ENCODE assay signal across 16 cellular contexts in genomic region chr18:46360102-46360699, GRCh38.
DNase-seq lines count a peak whose midpoint lies in the region; ATAC-seq, FAIRE-seq and TF ChIP-seq lines count a peak whose summit lies in the region.
"Had no signal": no experiment of that assay in that cellular context is flagged by ENCODE, and none has a peak within 500 bp of the region (broad histone marks: within the 10 kb centered on the region; RNA-seq: fewer than 3 reads in every experiment).

No MANE protein-coding gene starts in this region.

- no peak overlapping the region for H3K9ac ChIP-seq in HepG2 (ENCODE audit: insufficient read depth, low read depth, low read length)

- TF ChIP-seq POLR2A in HepG2 (IDR thresholded peaks at IDR 0.05; ENCODE audit: insufficient read depth in 1 of 2, low read depth in 2 of 2, low read length in 2 of 2) = no peak
- no peak for TF ChIP-seq POLR2A in right lobe of liver (IDR thresholded peaks at IDR 0.05)
- no peak for TF ChIP-seq POLR2A in thyroid gland (IDR thresholded peaks at IDR 0.05)

- intact Hi-C loops in HepG2 (cut with micrococcal nuclease; ENCODE audit: unreplicated experiment) (no loop called here), right lobe of liver (cut with DNase I) (no loop called here), thyroid gland (cut with DNase I) (no loop called here), upper lobe of right lung (cut with DNase I) (no loop called here)

- H3K36me3 ChIP-seq in HepG2 (replicated peaks in 1 of 2; ENCODE audit: control insufficient read depth in 1 of 2, insufficient read depth in 2 of 2, low read length in 2 of 2) (no peaks in the 10 kb centered on the region), right lobe of liver (no peaks in the 10 kb centered on the region), thyroid gland (no peaks in the 10 kb centered on the region), upper lobe of right lung (no peaks in the 10 kb centered on the region)

- peaks cover 2 to 10% of the 10 kb centered on the region in 2 experiments; a peak in 2 of 5 replicates for H3K27me3 ChIP-seq in HepG2 (ENCODE audit: control insufficient read depth in 1 of 2, insufficient read depth in 2 of 2, low read length in 2 of 2)
- H3K27me3 ChIP-seq in right lobe of liver = no peaks in the 10 kb centered on the region
- no peaks in the 10 kb centered on the region for H3K27me3 ChIP-seq in thyroid gland
- no peaks in the 10 kb centered on the region for H3K27me3 ChIP-seq in upper lobe of right lung
- H3K27me3 ChIP-seq: BLaER1 treated with 17β-estradiol and CSF1 and Interleukin-3, amounts not matched to agents 10 nM and 100 nM had no signal

- no peak overlapping the region for H3K27ac ChIP-seq in HepG2 (ENCODE audit: extremely low read length, insufficient read depth, low read length)
- H3K27ac ChIP-seq in right lobe of liver = no peak overlapping the region
- H3K27ac ChIP-seq in RWPE1 = 0 out of 2 replicates have a peak overlapping the region, but pooled peaks have one; percentile 20
- H3K27ac ChIP-seq in thyroid gland = peak overlapping the region; percentile 79 to 99 (median 95)
- H3K27ac ChIP-seq in upper lobe of right lung = no peak overlapping the region

- in situ Hi-C loops in HepG2 (cut with HindIII; ENCODE audit: extremely low pct_ligation_motif_present, low pct_unique_long_range_greater_than_20kb) = no loop called here

- H3K4me3 ChIP-seq in HepG2 (replicated peaks in 1 of 3; ENCODE audit: insufficient read depth in 1 of 3, low read depth in 2 of 3, low read length in 3 of 3) (no peak overlapping the region), right lobe of liver (no peak overlapping the region), thyroid gland (replicated peaks in 1 of 3) (no peak overlapping the region), upper lobe of right lung (no peak overlapping the region)
- H3K4me3 ChIP-seq: GM12878 had no signal

- WGBS in HepG2 (ENCODE audit: low lambda C conversion rate) = 8% methylated on average over 2 of the region's 4 CpGs
- WGBS in right lobe of liver (ENCODE audit: insufficient coverage, low coverage, low lambda C conversion rate, missing lambda C conversion rate) = 83% methylated on average over 1 of the region's 4 CpGs
- WGBS in thyroid gland, 2 donors = 75 to 79% methylated on average over 3 to 4 of the region's 4 CpGs

- H3K4me1 ChIP-seq in HepG2 (ENCODE audit: insufficient read depth, low read length) = no peaks in the 10 kb centered on the region
- H3K4me1 ChIP-seq in right lobe of liver = peaks cover 0 to 11% (median 0%) of the 10 kb centered on the region in 4 donors
- peaks cover 34 to 35% of the 10 kb centered on the region in 2 donors for H3K4me1 ChIP-seq in thyroid gland
- no peaks in the 10 kb centered on the region for H3K4me1 ChIP-seq in upper lobe of right lung

- TF ChIP-seq EP300 in HepG2 (IDR thresholded peaks at IDR 0.05; ENCODE audit: low read depth in 2 of 2, low read length in 2 of 2) = no peak
- TF ChIP-seq EP300 in HepG2 (CRISPR knock-in tag; IDR thresholded peaks at IDR 0.05; ENCODE audit: borderline replicate concordance) = no peak

- no peaks in the 10 kb centered on the region for H3K9me3 Mint-ChIP-seq in activated naive CD4-positive, alpha-beta T cell treated with anti-CD3 and anti-CD28 coated beads, Interleukin-2, amount 10 ng/mL, durations not matched to agents 7 days and 5 days

- no peak for TF ChIP-seq RAD21 in HepG2 (CRISPR knock-in tag; IDR thresholded peaks at IDR 0.05)

- H3K36me3 Mint-ChIP-seq in activated naive CD4-positive, alpha-beta T cell treated with anti-CD3 and anti-CD28 coated beads, Interleukin-2, amount 10 ng/mL, durations not matched to agents 7 days and 5 days = no peaks in the 10 kb centered on the region
- H3K36me3 Mint-ChIP-seq: CD4-positive, CD25-positive, alpha-beta regulatory T cell had no signal

- POLR2A ChIA-PET in HepG2 (lab: Yijun Ruan, JAX) (no interaction called here), RWPE1 (lab: Yijun Ruan, JAX; ENCODE audit: low non-redundant PET) (no interaction called here)

- no peaks in the 10 kb centered on the region for H3K9me3 ChIP-seq in HepG2 (ENCODE audit: low read length)
- H3K9me3 ChIP-seq in right lobe of liver = no peaks in the 10 kb centered on the region
- H3K9me3 ChIP-seq in thyroid gland = no peaks in the 10 kb centered on the region
- H3K9me3 ChIP-seq in upper lobe of right lung = no peaks in the 10 kb centered on the region

- DNase-seq in HepG2 (ENCODE audit: low spot score) = no peak
- DNase-seq in right lobe of liver = no peak
- no peak for DNase-seq in RWPE1 (ENCODE audit: low spot score)
- peak; percentile 24 for DNase-seq in iPS-NIHi11 (ENCODE audit: low spot score)
- DNase-seq in thyroid gland = peak in 1 of 2 donors; percentile 17
- no peak for DNase-seq in MV-4-11 (lab: John Stamatoyannopoulos, UW)
- no peak for DNase-seq in activated naive CD4-positive, alpha-beta T cell treated with anti-CD3 and anti-CD28 coated beads, Interleukin-2, amount 10 ng/mL, durations not matched to agents 7 days and 5 days
- DNase-seq in upper lobe of right lung = no peak
- DNase-seq: ACHN; Calu3; CD4-positive, CD25-positive, alpha-beta regulatory T cell; DMS 273 treated with DMSO at 0.1 percent for 48 hours had no signal

- BruUV-seq in HepG2 (replicated peaks; lab: Mats Ljungman, UMichigan) = no TSS peak

- CTCF ChIA-PET in HepG2 (lab: Yijun Ruan, JAX; ENCODE audit: low intra/inter-chr PET ratio, low total read pairs) = no interaction called here
- CTCF ChIA-PET in RWPE1 (lab: Yijun Ruan, JAX) = no interaction called here
- CTCF ChIA-PET in activated naive CD4-positive, alpha-beta T cell treated with anti-CD3 and anti-CD28 coated beads, Interleukin-2, amount 10 ng/mL, durations not matched to agents 7 days and 5 days (lab: Charles Lee) = no interaction called here

- no peak overlapping the region for H3K4me2 ChIP-seq in HepG2 (ENCODE audit: low read depth, low read length)

- no peak overlapping the region for H3K4me3 Mint-ChIP-seq in activated naive CD4-positive, alpha-beta T cell treated with anti-CD3 and anti-CD28 coated beads, Interleukin-2, amount 10 ng/mL, durations not matched to agents 7 days and 5 days
- H3K4me3 Mint-ChIP-seq: CD4-positive, CD25-positive, alpha-beta regulatory T cell had no signal

- no peaks in the 10 kb centered on the region for H3K79me2 ChIP-seq in HepG2 (ENCODE audit: insufficient read depth, low read length)

- peaks cover 17% of the 10 kb centered on the region for H3K27me3 Mint-ChIP-seq in activated naive CD4-positive, alpha-beta T cell treated with anti-CD3 and anti-CD28 coated beads, Interleukin-2, amount 10 ng/mL, durations not matched to agents 7 days and 5 days
- H3K27me3 Mint-ChIP-seq: CD4-positive, CD25-positive, alpha-beta regulatory T cell had no signal

- ATAC-seq in HepG2 (no peak), right lobe of liver (no peak), upper lobe of right lung (no peak)
- ATAC-seq: GM12878 had no signal

- no peaks in the 10 kb centered on the region for H3K4me1 Mint-ChIP-seq in activated naive CD4-positive, alpha-beta T cell treated with anti-CD3 and anti-CD28 coated beads, Interleukin-2, amount 10 ng/mL, durations not matched to agents 7 days and 5 days
- H3K4me1 Mint-ChIP-seq: CD4-positive, CD25-positive, alpha-beta regulatory T cell had no signal

- TF ChIP-seq CTCF in HepG2 (CRISPR knock-in tag; IDR thresholded peaks at IDR 0.05) (no peak), right lobe of liver (IDR thresholded peaks at IDR 0.05) (no peak), RWPE1 (conservative IDR thresholded peaks at IDR 0.05; ENCODE audit: low read depth) (no peak), thyroid gland (IDR thresholded peaks at IDR 0.05) (no peak), upper lobe of right lung (IDR thresholded peaks at IDR 0.05) (no peak)

- H4K20me1 ChIP-seq in HepG2 (ENCODE audit: insufficient read depth, low read length) = no peaks in the 10 kb centered on the region

- FAIRE-seq in HepG2 (lab: Jason Lieb, UNC) = no peak
- FAIRE-seq: GM12878, GM18507, H54 had no signal

- H3K27ac Mint-ChIP-seq in activated naive CD4-positive, alpha-beta T cell treated with anti-CD3 and anti-CD28 coated beads, Interleukin-2, amount 10 ng/mL, durations not matched to agents 7 days and 5 days = no peak overlapping the region

- no peak overlapping the region for H2AFZ ChIP-seq in HepG2 (ENCODE audit: low read length)

TF ChIP-seq in HepG2, 621 proteins besides CTCF, POLR2A, EP300 and RAD21:
- TF ChIP-seq ZNF263 (CRISPR knock-in tag; IDR thresholded peaks at IDR 0.05) (peak; percentile 41), ZNF234 (CRISPR knock-in tag; conservative IDR thresholded peaks at IDR 0.05) (no peak), NKX3-1 (CRISPR knock-in tag; IDR thresholded peaks at IDR 0.05) (no peak), SRSF4 (IDR thresholded peaks at IDR 0.05; ENCODE audit: low read depth, low read length, poor library complexity, severe bottlenecking) (no peak)
TF ChIP-seq in HepG2: peak in this region for 1.

Comparison
In these comparisons a context has a peak if more than half of its experiments do, and no peak if none do; other contexts are left out.
1. H3K27ac ChIP-seq: peak in RWPE1 (single experiment) and thyroid gland (3 of 3); none in HepG2 (single experiment), right lobe of liver (0 of 3) and upper lobe of right lung (single experiment).